8 cellular contexts compared by ENCODE assay signal in genomic region chr1:41810446-41810845, GRCh38.
DNase-seq lines count a peak whose midpoint lies in the region; ATAC-seq and TF ChIP-seq lines count a peak whose summit lies in the region.

No MANE protein-coding gene starts in this region.

- H3K4me3 ChIP-seq in GM23248 (no peak overlapping the region), brain microvascular endothelial cell (ENCODE audit: low read depth, low read length) (no peak overlapping the region), osteoblast (ENCODE audit: insufficient read depth, low read length) (no peak overlapping the region), lower lobe of right lung (no peak overlapping the region)

- intact Hi-C loops in lower lobe of right lung (cut with DNase I) = no loop called here

- H3K4me1 ChIP-seq in GM23248 (ENCODE audit: insufficient read depth) (peaks cover 23% of the 10 kb centered on the region), osteoblast (ENCODE audit: insufficient read depth, low read length) (peaks cover 15% of the 10 kb centered on the region), lower lobe of right lung (peaks cover 10% of the 10 kb centered on the region)

- ATAC-seq in HG03469 (IDR thresholded peaks at IDR 0.05; ENCODE audit: unreplicated experiment) (no peak), lower lobe of right lung (no peak)

- H3K4me2 ChIP-seq in GM23248 (ENCODE audit: unreplicated experiment) = no peak overlapping the region
- no peak overlapping the region for H3K4me2 ChIP-seq in osteoblast (ENCODE audit: insufficient read depth, low read length)

- DNase-seq in GM23248 (peak; percentile 69), brain microvascular endothelial cell (peak; percentile 35), osteoblast (ENCODE audit: insufficient read length, low spot score, missing footprints) (no peak), NCI-H1105 treated with DMSO at 0.1 percent for 48 hours (lab: John Stamatoyannopoulos, UW) (no peak), NCI-H1092 (lab: John Stamatoyannopoulos, UW) (no peak), lower lobe of right lung (no peak)

- H3K27ac ChIP-seq in GM23248 (no peak overlapping the region), brain microvascular endothelial cell (no peak overlapping the region), osteoblast (ENCODE audit: low read depth, low read length) (no peak overlapping the region), lower lobe of right lung (no peak overlapping the region)

- H3K9me2 ChIP-seq in GM23248 (ENCODE audit: insufficient read depth) = no peaks in the 10 kb centered on the region

- H3K36me3 ChIP-seq in GM23248 (ENCODE audit: low read depth) = no peaks in the 10 kb centered on the region
- H3K36me3 ChIP-seq in brain microvascular endothelial cell (replicated peaks) = no peaks in the 10 kb centered on the region
- H3K36me3 ChIP-seq in osteoblast (ENCODE audit: insufficient read depth, low read length) = no peaks in the 10 kb centered on the region
- no peaks in the 10 kb centered on the region for H3K36me3 ChIP-seq in lower lobe of right lung

- H3F3A ChIP-seq in GM23248 (ENCODE audit: insufficient read depth) = peaks cover 12% of the 10 kb centered on the region

- no peaks in the 10 kb centered on the region for H3K79me2 ChIP-seq in GM23248 (ENCODE audit: insufficient read depth)
- no peaks in the 10 kb centered on the region for H3K79me2 ChIP-seq in osteoblast (ENCODE audit: insufficient read depth, low read length)

- H3K9me3 ChIP-seq in GM23248 (ENCODE audit: low read depth) (no peaks in the 10 kb centered on the region), osteoblast (ENCODE audit: low read depth, low read length) (no peaks in the 10 kb centered on the region), lower lobe of right lung (no peaks in the 10 kb centered on the region)

- H3K27me3 ChIP-seq in GM23248 (replicated peaks; ENCODE audit: insufficient read depth) (no peaks in the 10 kb centered on the region), brain microvascular endothelial cell (replicated peaks) (no peaks in the 10 kb centered on the region), osteoblast (ENCODE audit: insufficient read depth, low read length) (no peaks in the 10 kb centered on the region), lower lobe of right lung (ENCODE audit: low read depth) (no peaks in the 10 kb centered on the region)

- in situ Hi-C loops in GM23248 (cut with MboI) (no loop called here), brain microvascular endothelial cell (cut with HindIII; ENCODE audit: low pct_ligation_motif_present, low sequenced_read_pairs) (no loop called here)

- no peak overlapping the region for H3K9ac ChIP-seq in GM23248

- H4K20me1 ChIP-seq in GM23248 (ENCODE audit: insufficient read depth) = no peaks in the 10 kb centered on the region
- no peaks in the 10 kb centered on the region for H4K20me1 ChIP-seq in osteoblast (ENCODE audit: insufficient read depth, low read length)

- TF ChIP-seq CTCF in brain microvascular endothelial cell (IDR thresholded peaks at IDR 0.05; ENCODE audit: low read depth, low read length, missing control alignments) (no peak), osteoblast (IDR thresholded peaks at IDR 0.05; ENCODE audit: extremely low read depth, low read depth, low read length) (peak; percentile 7), lower lobe of right lung (IDR thresholded peaks at IDR 0.05) (no peak)

- H2AFZ ChIP-seq in GM23248 (no peak overlapping the region), osteoblast (ENCODE audit: low read length) (no peak overlapping the region)

TF ChIP-seq in PFSK-1, 5 proteins besides CTCF, POLR2A, EP300 and RAD21:
- TF ChIP-seq TAF1 (IDR thresholded peaks at IDR 0.05; ENCODE audit: borderline replicate concordance, insufficient read depth, low read length) (no peak), REST (IDR thresholded peaks at IDR 0.05; ENCODE audit: insufficient read depth in 1 of 2, low read depth in 2 of 2, low read length in 2 of 2) (peak; percentile 92 to 96)

Comparison
In these comparisons a context has a peak if more than half of its experiments do, and no peak if none do; other contexts are left out.
1. DNase-seq: peak in GM23248 (single experiment) and brain microvascular endothelial cell (single experiment); none in osteoblast (single experiment), NCI-H1105 treated with DMSO at 0.1 percent for 48 hours (single experiment), NCI-H1092 (single experiment) and lower lobe of right lung (single experiment).